Comparison of ENCODE assay signal across 8 cellular contexts in the genomic region with DNA sequence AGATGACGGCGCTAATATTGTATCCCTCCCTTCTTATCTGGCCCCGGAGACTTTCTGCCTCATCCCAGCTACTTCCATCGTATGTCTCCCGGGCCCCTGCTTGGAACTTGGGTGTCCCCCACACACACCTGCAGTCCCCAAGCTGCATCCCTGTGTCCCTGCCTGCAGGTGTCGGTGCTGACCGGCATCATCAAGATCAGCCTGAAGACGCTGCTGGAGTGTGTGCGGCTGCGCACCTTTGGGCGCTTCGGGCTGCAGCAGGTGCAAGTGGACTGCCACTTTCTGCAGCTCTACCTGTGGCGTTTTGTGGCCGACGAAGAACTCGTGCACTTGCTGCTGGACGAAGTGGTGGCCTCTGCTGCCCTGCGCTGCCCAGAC. TPM values are rescaled to one million over a fixed set of nuclear protein-coding genes. Genes with fewer than 3 reads are reported as not detected.
A peak's percentile ranks its signal among the peaks of the same experiment; 100 is the strongest.
DNase-seq lines count a peak whose midpoint lies in the region; ATAC-seq and TF ChIP-seq lines count a peak whose summit lies in the region.

No MANE protein-coding gene starts in this region.

- no peak overlapping the region for H3K4me3 Mint-ChIP-seq in activated CD4-positive, alpha-beta T cell treated with anti-CD3 and anti-CD28 coated beads for 36 hours
- no peak overlapping the region for H3K4me3 Mint-ChIP-seq in activated CD8-positive, alpha-beta T cell treated with anti-CD3 and anti-CD28 coated beads, Interleukin-2, amount 10 ng/mL, durations not matched to agents 7 days and 5 days
- H3K4me3 Mint-ChIP-seq in memory B cell = no peak overlapping the region

- POLR2A ChIA-PET in activated CD4-positive, alpha-beta T cell treated with anti-CD3 and anti-CD28 coated beads for 36 hours (lab: Charles Lee) = interaction anchor here (0.5 to 2.6 kb wide), 3 partner anchors 11 to 365 kb away, joined by 3 to 14 read pairs (median 3); partner anchors contain the start of genes FAU and MRPL49
- POLR2A ChIA-PET in activated CD8-positive, alpha-beta T cell treated with anti-CD3 and anti-CD28 coated beads, Interleukin-2, amount 10 ng/mL, durations not matched to agents 7 days and 5 days (lab: Charles Lee) = interaction anchor here (0.8 to 4.7 kb wide), 9 partner anchors 10 to 97 kb away, joined by 3 to 30 read pairs (median 5); partner anchors contain the start of genes ARL2, CAPN1, CDCA5 and FAU

- intact Hi-C loops in activated CD4-positive, alpha-beta T cell treated with anti-CD3 and anti-CD28 coated beads for 36 hours (cut with DNase I, micrococcal nuclease) = loop anchor here (1.0 to 10.0 kb wide), 7 partner anchors 15 to 866 kb away; partner anchors contain the start of genes VPS51 (in 2 of the 2), ATG2A (in 1 of the 2), CCDC88B (in 1 of the 2) and CDC42EP2 (in 1 of the 2)

- H3K27me3 ChIP-seq in thoracic aorta (replicated peaks; ENCODE audit: insufficient read depth) (no peaks in the 10 kb centered on the region), BE2C (no peaks in the 10 kb centered on the region)

- peak overlapping the region; percentile 24 for H3K27ac Mint-ChIP-seq in activated CD4-positive, alpha-beta T cell treated with anti-CD3 and anti-CD28 coated beads for 36 hours
- peak overlapping the region; percentile 85 for H3K27ac Mint-ChIP-seq in activated CD8-positive, alpha-beta T cell treated with anti-CD3 and anti-CD28 coated beads, Interleukin-2, amount 10 ng/mL, durations not matched to agents 7 days and 5 days
- H3K27ac Mint-ChIP-seq in memory B cell = peak overlapping the region; percentile 92

- ATAC-seq in activated CD4-positive, alpha-beta T cell treated with anti-CD3 and anti-CD28 coated beads for 36 hours = no peak
- no peak for ATAC-seq in activated CD8-positive, alpha-beta T cell treated with anti-CD3 and anti-CD28 coated beads, Interleukin-2, amount 10 ng/mL, durations not matched to agents 7 days and 5 days
- no peak for ATAC-seq in memory B cell (ENCODE audit: low read depth)
- no peak for ATAC-seq in thoracic aorta (ENCODE audit: insufficient number of reproducible peaks, low FRiP score, low read depth)
- no peak for ATAC-seq in GM19452 (IDR thresholded peaks at IDR 0.05; ENCODE audit: unreplicated experiment)

- CTCF ChIA-PET in activated CD4-positive, alpha-beta T cell treated with anti-CD3 and anti-CD28 coated beads for 36 hours (lab: Charles Lee) = interaction anchor here (0.7 to 4.9 kb wide), 19 partner anchors 9 to 262 kb away, joined by 3 to 56 read pairs (median 5); partner anchors contain the start of genes ARL2, CAPN1, DPF2 and SYVN1
- CTCF ChIA-PET in activated CD8-positive, alpha-beta T cell treated with anti-CD3 and anti-CD28 coated beads, Interleukin-2, amount 10 ng/mL, durations not matched to agents 7 days and 5 days (lab: Charles Lee) = interaction anchor here (0.7 to 5.2 kb wide), 22 partner anchors 8 to 400 kb away, joined by 3 to 117 read pairs (median 6); partner anchors contain the start of genes ARL2, ATG2A, CAPN1 and CDC42BPG

- H3K9me3 ChIP-seq in thoracic aorta (no peaks in the 10 kb centered on the region), BE2C (no peaks in the 10 kb centered on the region)

- peaks cover 8% of the 10 kb centered on the region for H3K36me3 Mint-ChIP-seq in activated CD4-positive, alpha-beta T cell treated with anti-CD3 and anti-CD28 coated beads for 36 hours (ENCODE audit: low read depth)
- H3K36me3 Mint-ChIP-seq in activated CD8-positive, alpha-beta T cell treated with anti-CD3 and anti-CD28 coated beads, Interleukin-2, amount 10 ng/mL, durations not matched to agents 7 days and 5 days (ENCODE audit: low read depth) = peaks cover 23% of the 10 kb centered on the region
- peaks cover under 1% of the 10 kb centered on the region for H3K36me3 Mint-ChIP-seq in memory B cell

- no peaks in the 10 kb centered on the region for H3K9me3 Mint-ChIP-seq in activated CD4-positive, alpha-beta T cell treated with anti-CD3 and anti-CD28 coated beads for 36 hours (ENCODE audit: low read depth)
- no peaks in the 10 kb centered on the region for H3K9me3 Mint-ChIP-seq in activated CD8-positive, alpha-beta T cell treated with anti-CD3 and anti-CD28 coated beads, Interleukin-2, amount 10 ng/mL, durations not matched to agents 7 days and 5 days (ENCODE audit: insufficient read depth)
- H3K9me3 Mint-ChIP-seq in memory B cell = no peaks in the 10 kb centered on the region

- no peak for DNase-seq in activated CD4-positive, alpha-beta T cell treated with anti-CD3 and anti-CD28 coated beads for 36 hours
- DNase-seq in activated CD4-positive, alpha-beta T cell treated with anti-CD3 and anti-CD28 coated beads for 48 hours = no peak
- DNase-seq in activated CD8-positive, alpha-beta T cell treated with anti-CD3 and anti-CD28 coated beads, Interleukin-2, amount 10 ng/mL, durations not matched to agents 7 days and 5 days = no peak
- DNase-seq in memory B cell (ENCODE audit: low spot score in 2 of 2) (no peak), thoracic aorta (ENCODE audit: low spot score) (no peak), AG08395 (ENCODE audit: low spot score) (no peak), BE2C (no peak)

- H3K27ac ChIP-seq in thoracic aorta = no peak overlapping the region

- H3K36me3 ChIP-seq in thoracic aorta (peaks cover 25% of the 10 kb centered on the region), BE2C (peaks cover 6% of the 10 kb centered on the region)

- H3K4me1 ChIP-seq in thoracic aorta (ENCODE audit: control insufficient read depth in 1 of 2, low read depth in 2 of 2) = peaks cover 18 to 37% of the 10 kb centered on the region in 2 donors
- H3K4me1 ChIP-seq in BE2C = peaks cover 5% of the 10 kb centered on the region

- TF ChIP-seq CTCF in thoracic aorta (IDR thresholded peaks at IDR 0.05) = no peak
- no peak for TF ChIP-seq CTCF in BE2C (IDR thresholded peaks at IDR 0.05; ENCODE audit: low read depth, low read length)

- peaks cover 47% of the 10 kb centered on the region for H3K4me1 Mint-ChIP-seq in activated CD4-positive, alpha-beta T cell treated with anti-CD3 and anti-CD28 coated beads for 36 hours
- H3K4me1 Mint-ChIP-seq in activated CD8-positive, alpha-beta T cell treated with anti-CD3 and anti-CD28 coated beads, Interleukin-2, amount 10 ng/mL, durations not matched to agents 7 days and 5 days (ENCODE audit: low read depth) = peaks cover 45% of the 10 kb centered on the region
- peaks cover 23% of the 10 kb centered on the region for H3K4me1 Mint-ChIP-seq in memory B cell

- H3K4me3 ChIP-seq in thoracic aorta (peak overlapping the region; percentile 88), BE2C (ENCODE audit: low read depth, low read length) (no peak overlapping the region)

- H3K27me3 Mint-ChIP-seq in activated CD4-positive, alpha-beta T cell treated with anti-CD3 and anti-CD28 coated beads for 36 hours = no peaks in the 10 kb centered on the region
- no peaks in the 10 kb centered on the region for H3K27me3 Mint-ChIP-seq in activated CD8-positive, alpha-beta T cell treated with anti-CD3 and anti-CD28 coated beads, Interleukin-2, amount 10 ng/mL, durations not matched to agents 7 days and 5 days (ENCODE audit: low read depth)
- no peaks in the 10 kb centered on the region for H3K27me3 Mint-ChIP-seq in memory B cell

RNA-seq across cellular contexts. Expression of gene TM7SF2, which starts 0.5 kb away (rescaled TPM):
- 10 to 100 TPM; 17.4 to 18.1 TPM for total RNA-seq in activated CD4-positive, alpha-beta T cell treated with anti-CD3 and anti-CD28 coated beads for 36 hours
- total RNA-seq in activated CD8-positive, alpha-beta T cell treated with anti-CD3 and anti-CD28 coated beads, Interleukin-2, amount 10 ng/mL, durations not matched to agents 7 days and 5 days = 10 to 100 TPM; 25.3 to 26.1 TPM
- 10 to 100 TPM in 1 of 2 donors, 1 to 10 TPM in 1; 2.5 to 49.0 TPM for total RNA-seq in thoracic aorta
- 22.5 TPM for polyA plus RNA-seq in BE2C (2012; ENCODE audit: insufficient read depth, insufficient read length, low read depth)

RNA-seq across cellular contexts. Expression of gene ZNHIT2, which starts 6.4 kb away (rescaled TPM):
- 1 to 10 TPM; 7.1 to 9.7 TPM for total RNA-seq in activated CD4-positive, alpha-beta T cell treated with anti-CD3 and anti-CD28 coated beads for 36 hours
- 10 to 100 TPM; 11.6 to 12.4 TPM for total RNA-seq in activated CD8-positive, alpha-beta T cell treated with anti-CD3 and anti-CD28 coated beads, Interleukin-2, amount 10 ng/mL, durations not matched to agents 7 days and 5 days
- 10 to 100 TPM; 10.0 to 13.8 TPM for total RNA-seq in thoracic aorta
- polyA plus RNA-seq in BE2C (2012; ENCODE audit: insufficient read depth, insufficient read length, low read depth) = 201 TPM

RNA-seq across cellular contexts. Expression of gene FAU, which starts 10.8 kb away (rescaled TPM):
- total RNA-seq in activated CD4-positive, alpha-beta T cell treated with anti-CD3 and anti-CD28 coated beads for 36 hours = 1,000 to 10,000 TPM; 1,125 to 1,182 TPM
- 1,000 to 10,000 TPM in 1 of 2 experiments, 100 to 1,000 TPM in 1; 986 to 1,038 TPM for total RNA-seq in activated CD8-positive, alpha-beta T cell treated with anti-CD3 and anti-CD28 coated beads, Interleukin-2, amount 10 ng/mL, durations not matched to agents 7 days and 5 days
- 100 to 1,000 TPM; 365 to 553 TPM for total RNA-seq in thoracic aorta
- 1,521 TPM for polyA plus RNA-seq in BE2C (2012; ENCODE audit: insufficient read depth, insufficient read length, low read depth)

RNA-seq across cellular contexts. Expression of gene MRPL49, which starts 11.0 kb away (rescaled TPM):
- 10 to 100 TPM; 58.5 to 62.5 TPM for total RNA-seq in activated CD4-positive, alpha-beta T cell treated with anti-CD3 and anti-CD28 coated beads for 36 hours
- 10 to 100 TPM; 47.3 to 51.1 TPM for total RNA-seq in activated CD8-positive, alpha-beta T cell treated with anti-CD3 and anti-CD28 coated beads, Interleukin-2, amount 10 ng/mL, durations not matched to agents 7 days and 5 days
- total RNA-seq in thoracic aorta = 10 to 100 TPM; 44.6 to 61.1 TPM
- polyA plus RNA-seq in BE2C (2012; ENCODE audit: insufficient read depth, insufficient read length, low read depth) = 53.6 TPM

RNA-seq across cellular contexts. Expression of gene VPS51, which starts 15.1 kb away (rescaled TPM):
- total RNA-seq in activated CD4-positive, alpha-beta T cell treated with anti-CD3 and anti-CD28 coated beads for 36 hours = 100 to 1,000 TPM in 1 of 2 experiments, 10 to 100 TPM in 1; 94.3 to 123 TPM
- 100 to 1,000 TPM; 116 to 131 TPM for total RNA-seq in activated CD8-positive, alpha-beta T cell treated with anti-CD3 and anti-CD28 coated beads, Interleukin-2, amount 10 ng/mL, durations not matched to agents 7 days and 5 days
- total RNA-seq in thoracic aorta = 100 to 1,000 TPM; 333 to 498 TPM
- 193 TPM for polyA plus RNA-seq in BE2C (2012; ENCODE audit: insufficient read depth, insufficient read length, low read depth)

Comparison
In these comparisons a context has a peak if more than half of its experiments do, and no peak if none do; other contexts are left out.
1. H3K27ac Mint-ChIP-seq: peak in every context shown above with its lines; median percentile 92 in memory B cell; 85 in activated CD8-positive, alpha-beta T cell treated with anti-CD3 and anti-CD28 coated beads, Interleukin-2, amount 10 ng/mL, durations not matched to agents 7 days and 5 days; 24 in activated CD4-positive, alpha-beta T cell treated with anti-CD3 and anti-CD28 coated beads for 36 hours.